ENCODE assay signal across 1 cellular context in genomic region chrX:25337841-25338240, GRCh38.
TF ChIP-seq lines count a peak whose summit lies in the region.

No MANE protein-coding gene starts in this region.

TF ChIP-seq in SK-N-SH, 30 proteins besides CTCF, POLR2A, EP300 and RAD21 (continued from another document):
- TF ChIP-seq REST (IDR thresholded peaks at IDR 0.05; ENCODE audit: low read depth, low read length) (no peak), NFIC (IDR thresholded peaks at IDR 0.05; ENCODE audit: borderline replicate concordance) (no peak), IRF3 (IDR thresholded peaks at IDR 0.05; ENCODE audit: low read depth, low read length) (no peak)
TF ChIP-seq in SK-N-SH: peak in this region for 0.
